ENCODE assay signal across 8 cellular contexts in the genomic region with DNA sequence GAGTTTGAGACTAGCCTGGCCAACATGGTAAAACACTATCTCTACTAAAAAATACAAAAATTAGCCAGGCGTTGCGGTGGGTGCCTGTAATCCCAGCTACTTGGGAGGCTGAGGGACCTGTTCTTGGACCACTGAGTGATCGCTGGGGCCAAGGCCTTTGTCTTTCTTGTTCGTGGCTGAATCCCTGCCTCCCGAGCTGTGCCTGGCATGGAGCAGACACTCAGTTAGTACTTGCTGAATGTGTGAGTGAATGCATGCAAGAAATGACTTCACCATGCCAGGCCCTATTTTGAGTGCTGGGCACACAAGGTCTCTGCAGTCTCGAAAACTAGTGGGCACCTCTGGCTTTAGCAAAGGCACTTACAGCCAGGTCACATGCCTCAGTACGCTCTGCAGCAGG.
"Had no signal": no experiment of that assay in that cellular context is flagged by ENCODE, and none has a peak within 500 bp of the region (broad histone marks: within the 10 kb centered on the region; RNA-seq: fewer than 3 reads in every experiment).

No MANE protein-coding gene starts in this region.

- ATAC-seq: GM23338, HCT116, K562 had no signal

- H3K4me3 Mint-ChIP-seq: GM23338, HFFc6 had no signal

- H3K9me3 Mint-ChIP-seq: GM23338, HFFc6 had no signal

- H3K4me2 ChIP-seq: GM23338 had no signal

- H3K27ac Mint-ChIP-seq: GM23338, HFFc6 had no signal

- DNase-seq: H7, HFFc6, IMR-90 had no signal

- H3K4me1 ChIP-seq: HAP-1 had no signal

- H2AFZ ChIP-seq: GM23338 had no signal

- H3K4me3 ChIP-seq: GM23338, HAP-1, K562 had no signal

- H3K36me3 ChIP-seq: HAP-1 had no signal

- FAIRE-seq: HTR-8/SVneo, K562 had no signal

- H3K9me3 ChIP-seq: HAP-1 had no signal
